9 cellular contexts compared by ENCODE assay signal in the genomic region with DNA sequence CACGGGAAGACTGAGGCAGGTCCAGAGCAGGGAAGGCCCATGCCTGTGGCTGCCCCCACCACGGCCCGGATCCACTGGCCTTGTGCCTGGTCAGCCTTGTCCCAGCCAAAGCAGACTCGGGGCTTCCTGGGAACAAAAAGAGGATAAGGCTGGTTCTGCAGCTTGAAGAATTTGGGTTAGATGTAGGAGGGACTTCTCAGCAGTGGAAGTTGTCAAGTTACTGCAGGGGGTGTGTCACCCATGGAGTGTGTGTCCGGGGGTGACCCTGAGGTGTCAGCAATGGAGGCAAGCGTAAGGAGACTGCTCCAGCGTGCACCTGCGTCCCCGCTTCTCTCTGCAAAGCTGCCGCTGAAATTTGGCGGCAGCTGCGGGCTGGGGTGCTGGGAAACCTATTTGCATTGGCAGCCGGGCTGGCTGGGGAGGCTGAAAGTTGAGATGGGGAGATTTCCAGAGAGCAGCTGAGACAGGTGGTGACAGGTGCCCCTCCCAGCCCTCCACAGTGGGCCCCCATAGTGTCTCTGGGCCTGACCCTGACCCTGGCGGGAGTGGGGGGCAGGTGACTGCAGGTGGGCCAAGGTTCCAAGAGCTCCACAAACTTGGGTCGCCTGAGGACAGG. TPM values are rescaled to one million over a fixed set of nuclear protein-coding genes. Genes with fewer than 3 reads are reported as not detected.
A peak's percentile ranks its signal among the peaks of the same experiment; 100 is the strongest.
DNase-seq lines count a peak whose midpoint lies in the region; ATAC-seq and TF ChIP-seq lines count a peak whose summit lies in the region.
"Had no signal": no experiment of that assay in that cellular context is flagged by ENCODE, and none has a peak within 500 bp of the region (broad histone marks: within the 10 kb centered on the region; RNA-seq: fewer than 3 reads in every experiment).

No MANE protein-coding gene starts in this region.

- H3K27me3 Mint-ChIP-seq in activated T-cell treated with anti-CD3 and anti-CD28 coated beads, Interleukin-2, amount 50 U/mL, for 72 hours (ENCODE audit: low read depth), result peaks cover 2% of the 10 kb centered on the region

- H3K27ac Mint-ChIP-seq in activated T-cell treated with anti-CD3 and anti-CD28 coated beads, Interleukin-2, amount 50 U/mL, for 72 hours, result peak overlapping the region; percentile 63

- H3K36me3 Mint-ChIP-seq in activated T-cell treated with anti-CD3 and anti-CD28 coated beads, Interleukin-2, amount 50 U/mL, for 72 hours (ENCODE audit: insufficient read depth in 2 of 2), result no peaks in the 10 kb centered on the region

- H3K27me3 ChIP-seq in RWPE2 (ENCODE audit: insufficient read depth, poor library complexity, severe bottlenecking), result no peaks in the 10 kb centered on the region
- no peaks in the 10 kb centered on the region for H3K27me3 ChIP-seq in right lobe of liver
- H3K27me3 ChIP-seq in upper lobe of right lung, result no peaks in the 10 kb centered on the region

- no peaks in the 10 kb centered on the region for H3K9me3 Mint-ChIP-seq in activated T-cell treated with anti-CD3 and anti-CD28 coated beads, Interleukin-2, amount 50 U/mL, for 72 hours

- no peak for ATAC-seq in activated T-cell treated with anti-CD3 and anti-CD28 coated beads, Interleukin-2, amount 50 U/mL, for 72 hours (replicated peaks in 1 of 2)
- ATAC-seq in RWPE2 (ENCODE audit: low read depth) (no peak), right lobe of liver (no peak), upper lobe of right lung (no peak), HG03025 (IDR thresholded peaks at IDR 0.05; ENCODE audit: low FRiP score, unreplicated experiment) (no peak)

- WGBS in right lobe of liver (ENCODE audit: insufficient coverage, low coverage, low lambda C conversion rate, missing lambda C conversion rate), result 14% methylated on average over 7 of the region's 15 CpGs

- H3K4me1 ChIP-seq in RWPE2 (ENCODE audit: insufficient read depth, poor library complexity, severe bottlenecking) (peaks cover 24% of the 10 kb centered on the region), right lobe of liver (peaks cover 0 to 77% (median 23%) of the 10 kb centered on the region in 4 donors), upper lobe of right lung (peaks cover 40% of the 10 kb centered on the region)

- intact Hi-C loops in right lobe of liver (cut with DNase I), result no loop called here
- intact Hi-C loops in upper lobe of right lung (cut with DNase I), result no loop called here

- TF ChIP-seq CTCF in RWPE2 (IDR thresholded peaks at IDR 0.05; ENCODE audit: poor library complexity, severe bottlenecking) (no peak), right lobe of liver (IDR thresholded peaks at IDR 0.05) (no peak), upper lobe of right lung (IDR thresholded peaks at IDR 0.05) (no peak), foreskin fibroblast (IDR thresholded peaks at IDR 0.05; ENCODE audit: low read depth, low read length) (no peak)

- H3K27ac ChIP-seq in RWPE2 (ENCODE audit: poor library complexity, severe bottlenecking), result peak overlapping the region; percentile 46
- H3K27ac ChIP-seq in right lobe of liver, result peak overlapping the region; percentile 44 to 60 (median 47)
- peak overlapping the region; percentile 73 for H3K27ac ChIP-seq in upper lobe of right lung

- H3K9me3 ChIP-seq in RWPE2 (ENCODE audit: severe bottlenecking) (no peaks in the 10 kb centered on the region), right lobe of liver (no peaks in the 10 kb centered on the region), upper lobe of right lung (no peaks in the 10 kb centered on the region)

- peaks cover 14% of the 10 kb centered on the region for H3K4me1 Mint-ChIP-seq in activated T-cell treated with anti-CD3 and anti-CD28 coated beads, Interleukin-2, amount 50 U/mL, for 72 hours (ENCODE audit: low read depth)

- no peak for TF ChIP-seq POLR2A in right lobe of liver (IDR thresholded peaks at IDR 0.05)

- H3K36me3 ChIP-seq in RWPE2 (ENCODE audit: low read depth) (no peaks in the 10 kb centered on the region), right lobe of liver (no peaks in the 10 kb centered on the region), upper lobe of right lung (no peaks in the 10 kb centered on the region)

- H3K4me3 ChIP-seq in RWPE2 (ENCODE audit: severe bottlenecking), result no peak overlapping the region
- H3K4me3 ChIP-seq in right lobe of liver, result no peak overlapping the region
- no peak overlapping the region for H3K4me3 ChIP-seq in upper lobe of right lung
- no peak overlapping the region for H3K4me3 ChIP-seq in foreskin fibroblast (ENCODE audit: low read depth in 1 of 2, low read length in 2 of 2)

- DNase-seq in activated T-cell treated with anti-CD3 and anti-CD28 coated beads, Interleukin-2, amount 50 U/mL, for 72 hours, result no peak
- DNase-seq in activated T-cell treated with anti-CD3 and anti-CD28 coated beads, Interleukin-2, amount 50 U/mL, for 1 hour, result no peak
- no peak for DNase-seq in RWPE2 (ENCODE audit: low spot score)
- DNase-seq in right lobe of liver, result no peak
- DNase-seq in upper lobe of right lung, result no peak
- DNase-seq in foreskin fibroblast, result no peak
- no peak for DNase-seq in DMS79 (lab: John Stamatoyannopoulos, UW)
- DNase-seq: activated CD4-positive, alpha-beta T cell treated with anti-CD3 and anti-CD28 coated beads, Interleukin-2, amount 50 U/mL, for 48 hours had no signal

- H3K4me3 Mint-ChIP-seq in activated T-cell treated with anti-CD3 and anti-CD28 coated beads, Interleukin-2, amount 50 U/mL, for 72 hours, result no peak overlapping the region

RNA-seq across cellular contexts. Expression of gene TNFAIP2, which starts 12.5 kb away (rescaled TPM):
- total RNA-seq in activated T-cell treated with anti-CD3 and anti-CD28 coated beads, Interleukin-2, amount 50 U/mL, for 72 hours, result 10 to 100 TPM in 1 of 2 donors, 1 to 10 TPM in 1; 8.8 to 12.2 TPM
- 100 to 1,000 TPM in 1 of 6 experiments, 10 to 100 TPM in 5; 23.2 to 122 (median 32.6) TPM for total RNA-seq in right lobe of liver
- 158 TPM for total RNA-seq in upper lobe of right lung

RNA-seq across cellular contexts. Expression of gene EXOC3L4, which starts 16.3 kb away (rescaled TPM):
- total RNA-seq in activated T-cell treated with anti-CD3 and anti-CD28 coated beads, Interleukin-2, amount 50 U/mL, for 72 hours, result not detected
- total RNA-seq in right lobe of liver, result 10 to 100 TPM; 34.2 to 87.1 (median 48.1) TPM
- 4.2 TPM for total RNA-seq in upper lobe of right lung

RNA-seq across cellular contexts. Expression of gene LBHD2, which starts 26.8 kb away (rescaled TPM):
- not detected for total RNA-seq in activated T-cell treated with anti-CD3 and anti-CD28 coated beads, Interleukin-2, amount 50 U/mL, for 72 hours
- total RNA-seq in right lobe of liver (not detected), upper lobe of right lung (not detected)

RNA-seq across cellular contexts. Expression of gene CDC42BPB, which starts 53.4 kb away (rescaled TPM):
- total RNA-seq in activated T-cell treated with anti-CD3 and anti-CD28 coated beads, Interleukin-2, amount 50 U/mL, for 72 hours, result 1 to 10 TPM; 3.7 to 5.4 TPM
- 10 to 100 TPM; 38.4 to 55.5 (median 43.0) TPM for total RNA-seq in right lobe of liver
- total RNA-seq in upper lobe of right lung, result 102 TPM
